In genomic region chr16:88691924-88692560, GRCh38 we compare ENCODE assay signal across 13 cellular contexts. TPM values are rescaled to one million over a fixed set of nuclear protein-coding genes. Genes with fewer than 3 reads are reported as not detected.
DNase-seq lines count a peak whose midpoint lies in the region; ATAC-seq and TF ChIP-seq lines count a peak whose summit lies in the region.
"Had no signal": no experiment of that assay in that cellular context is flagged by ENCODE, and none has a peak within 500 bp of the region (broad histone marks: within the 10 kb centered on the region; RNA-seq: fewer than 3 reads in every experiment).

No MANE protein-coding gene starts in this region.

- H3K4me1 Mint-ChIP-seq in activated naive CD8-positive, alpha-beta T cell treated with anti-CD3 and anti-CD28 coated beads, Interleukin-2, amount 10 ng/mL, durations not matched to agents 7 days and 5 days = peaks cover 31% of the 10 kb centered on the region

- no peak for TF ChIP-seq CTCF in Peyer's patch (IDR thresholded peaks at IDR 0.05)

- H3K27ac Mint-ChIP-seq in activated naive CD8-positive, alpha-beta T cell treated with anti-CD3 and anti-CD28 coated beads, Interleukin-2, amount 10 ng/mL, durations not matched to agents 7 days and 5 days = peak overlapping the region; percentile 90

- H3K36me3 Mint-ChIP-seq in activated naive CD8-positive, alpha-beta T cell treated with anti-CD3 and anti-CD28 coated beads, Interleukin-2, amount 10 ng/mL, durations not matched to agents 7 days and 5 days = peaks cover 3% of the 10 kb centered on the region

- no peaks in the 10 kb centered on the region for H3K9me3 ChIP-seq in Peyer's patch

- H3K27me3 ChIP-seq in Peyer's patch = no peaks in the 10 kb centered on the region
- H3K27me3 ChIP-seq: cardiac muscle cell had no signal

- peak; percentile 61 for ATAC-seq in activated naive CD8-positive, alpha-beta T cell treated with anti-CD3 and anti-CD28 coated beads, Interleukin-2, amount 10 ng/mL, durations not matched to agents 7 days and 5 days (ENCODE audit: low read depth)
- ATAC-seq in HG03457 (IDR thresholded peaks at IDR 0.05; ENCODE audit: unreplicated experiment) (no peak), HG02870 (IDR thresholded peaks at IDR 0.05; ENCODE audit: unreplicated experiment) (no peak)

- H3K4me1 ChIP-seq in Peyer's patch = peaks cover 0 to 26% (median 24%) of the 10 kb centered on the region in 4 donors

- no peaks in the 10 kb centered on the region for H3K9me3 Mint-ChIP-seq in activated naive CD8-positive, alpha-beta T cell treated with anti-CD3 and anti-CD28 coated beads, Interleukin-2, amount 10 ng/mL, durations not matched to agents 7 days and 5 days

- DNase-seq in GF-D8 (lab: John Stamatoyannopoulos, UW) (peak; percentile 85), Peyer's patch (peak in 2 of 3 donors; percentile 70 to 73), pons (ENCODE audit: low spot score) (peak; percentile 63), LoVo (ENCODE audit: low spot score) (no peak), NCI-H345 treated with DMSO at 0.1 percent for 48 hours (lab: John Stamatoyannopoulos, UW; ENCODE audit: unreplicated experiment) (no peak)
- DNase-seq in activated naive CD8-positive, alpha-beta T cell treated with anti-CD3 and anti-CD28 coated beads, Interleukin-2, amount 10 ng/mL, durations not matched to agents 7 days and 5 days = peak; percentile 69
- DNase-seq: EL; MM.1S; NK-92 treated with Interleukin-12 subunit alpha and Interleukin-12 subunit beta, amount 100 ng/mL, for 24 hours had no signal

- peaks cover 0 to 8% (median 0%) of the 10 kb centered on the region in 3 donors for H3K36me3 ChIP-seq in Peyer's patch

- TF ChIP-seq POLR2A in Peyer's patch (IDR thresholded peaks at IDR 0.05) = no peak

- H3K27ac ChIP-seq in Peyer's patch = peak overlapping the region in 2 of 4 donors; percentile 29 to 67
- H3K27ac ChIP-seq: cardiac muscle cell had no signal

- peaks cover 1% of the 10 kb centered on the region for H3K27me3 Mint-ChIP-seq in activated naive CD8-positive, alpha-beta T cell treated with anti-CD3 and anti-CD28 coated beads, Interleukin-2, amount 10 ng/mL, durations not matched to agents 7 days and 5 days

- H3K4me3 ChIP-seq in Peyer's patch = no peak overlapping the region
- H3K4me3 ChIP-seq: cardiac muscle cell had no signal

- peak overlapping the region; percentile 68 for H3K4me3 Mint-ChIP-seq in activated naive CD8-positive, alpha-beta T cell treated with anti-CD3 and anti-CD28 coated beads, Interleukin-2, amount 10 ng/mL, durations not matched to agents 7 days and 5 days

- POLR2A ChIA-PET in activated naive CD8-positive, alpha-beta T cell treated with anti-CD3 and anti-CD28 coated beads, Interleukin-2, amount 10 ng/mL, durations not matched to agents 7 days and 5 days (lab: Charles Lee) = interaction anchor here (0.6 to 4.0 kb wide), 8 partner anchors 9 to 103 kb away, joined by 3 to 45 read pairs (median 4); partner anchors contain the start of genes CTU2, CYBA, MVD and RNF166

RNA-seq across cellular contexts. Expression of gene SNAI3, which starts 5.7 kb away (rescaled TPM):
- under 1 TPM in 2 of 4 donors, not detected in 2; 0.70 to 0.80 TPM for total RNA-seq in Peyer's patch
- 10 to 100 TPM; 14.4 to 15.0 TPM for total RNA-seq in activated naive CD8-positive, alpha-beta T cell treated with anti-CD3 and anti-CD28 coated beads, Interleukin-2, amount 10 ng/mL, durations not matched to agents 7 days and 5 days

RNA-seq across cellular contexts. Expression of gene RNF166, which starts 14.2 kb away (rescaled TPM):
- 10 to 100 TPM; 14.5 to 64.4 (median 23.1) TPM for total RNA-seq in Peyer's patch
- 100 to 1,000 TPM; 227 to 229 TPM for total RNA-seq in activated naive CD8-positive, alpha-beta T cell treated with anti-CD3 and anti-CD28 coated beads, Interleukin-2, amount 10 ng/mL, durations not matched to agents 7 days and 5 days

RNA-seq across cellular contexts. Expression of gene CTU2, which starts 14.3 kb away (rescaled TPM):
- 10 to 100 TPM in 2 of 4 donors, 1 to 10 TPM in 2; 3.9 to 25.1 (median 9.3) TPM for total RNA-seq in Peyer's patch
- total RNA-seq in activated naive CD8-positive, alpha-beta T cell treated with anti-CD3 and anti-CD28 coated beads, Interleukin-2, amount 10 ng/mL, durations not matched to agents 7 days and 5 days = 10 to 100 TPM; 22.8 to 25.7 TPM

RNA-seq across cellular contexts. Expression of gene MVD, which starts 29.2 kb away (rescaled TPM):
- total RNA-seq in Peyer's patch = 100 to 1,000 TPM in 1 of 4 donors, 10 to 100 TPM in 3; 36.8 to 107 (median 60.6) TPM
- total RNA-seq in activated naive CD8-positive, alpha-beta T cell treated with anti-CD3 and anti-CD28 coated beads, Interleukin-2, amount 10 ng/mL, durations not matched to agents 7 days and 5 days = 10 to 100 TPM; 80.7 to 84.2 TPM

RNA-seq across cellular contexts. Expression of gene CYBA, which starts 41.2 kb away (rescaled TPM):
- 100 to 1,000 TPM; 131 to 162 (median 141) TPM for total RNA-seq in Peyer's patch
- 100 to 1,000 TPM; 505 to 513 TPM for total RNA-seq in activated naive CD8-positive, alpha-beta T cell treated with anti-CD3 and anti-CD28 coated beads, Interleukin-2, amount 10 ng/mL, durations not matched to agents 7 days and 5 days
- total RNA-seq: H4 had no signal

Comparison
In these comparisons a context has a peak if more than half of its experiments do, and no peak if none do; other contexts are left out.
1. DNase-seq: peak in GF-D8 (single experiment), Peyer's patch (2 of 3), activated naive CD8-positive, alpha-beta T cell treated with anti-CD3 and anti-CD28 coated beads, Interleukin-2, amount 10 ng/mL, durations not matched to agents 7 days and 5 days (single experiment) and pons (single experiment); none in LoVo (single experiment) and NCI-H345 treated with DMSO at 0.1 percent for 48 hours (single experiment).
2. RNA of gene SNAI3, which starts 5.7 kb away (total RNA-seq): 14.4 to 15.0 TPM in activated naive CD8-positive, alpha-beta T cell treated with anti-CD3 and anti-CD28 coated beads, Interleukin-2, amount 10 ng/mL, durations not matched to agents 7 days and 5 days; 0.70 to 0.80 TPM in Peyer's patch; every median in the first group is over 4 times any median in the second.